ENCODE assay signal across 11 cellular contexts in the genomic region with DNA sequence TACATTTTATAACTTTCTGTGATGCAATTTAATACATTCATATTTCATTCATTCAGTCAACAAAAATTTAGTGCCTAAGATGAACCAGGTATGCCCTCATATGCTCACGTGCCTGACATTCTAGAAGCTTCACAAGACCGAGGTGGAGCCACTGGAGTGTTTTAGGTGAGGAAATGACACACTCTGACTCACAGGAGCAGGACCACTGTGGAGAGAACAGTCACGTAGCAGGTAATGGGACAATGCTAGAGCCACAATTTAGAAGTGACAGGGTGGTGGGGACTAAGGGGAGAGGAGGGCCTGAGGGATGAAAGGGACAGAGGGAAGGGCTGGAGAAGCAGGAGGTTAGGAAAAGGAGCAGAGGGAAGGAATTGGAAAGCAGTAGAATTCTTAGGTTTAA. TPM values are rescaled to one million over a fixed set of nuclear protein-coding genes. Genes with fewer than 3 reads are reported as not detected.
DNase-seq lines count a peak whose midpoint lies in the region; ATAC-seq and TF ChIP-seq lines count a peak whose summit lies in the region.
"Had no signal": no experiment of that assay in that cellular context is flagged by ENCODE, and none has a peak within 500 bp of the region (broad histone marks: within the 10 kb centered on the region; RNA-seq: fewer than 3 reads in every experiment).

No MANE protein-coding gene starts in this region.

- H3K4me3 Mint-ChIP-seq in CD4-positive, alpha-beta memory T cell = peak overlapping the region in 5 of 8 donors; percentile 36 to 70 (median 65)

- no peaks in the 10 kb centered on the region for H3K9me3 Mint-ChIP-seq in CD4-positive, alpha-beta memory T cell

- CTCF ChIA-PET in CD4-positive, alpha-beta memory T cell (lab: Charles Lee; ENCODE audit: partially characterized antibody) = no interaction called here

- no peak for TF ChIP-seq CTCF in left lung (IDR thresholded peaks at IDR 0.05)

- H3K36me3 ChIP-seq in CD4-positive, alpha-beta memory T cell (ENCODE audit: insufficient read depth, low read length) = no peaks in the 10 kb centered on the region
- H3K36me3 ChIP-seq in left lung = no peaks in the 10 kb centered on the region

- no peaks in the 10 kb centered on the region for H3K27me3 ChIP-seq in CD4-positive, alpha-beta memory T cell (ENCODE audit: insufficient read depth, low read length)
- H3K27me3 ChIP-seq in left lung = no peaks in the 10 kb centered on the region
- H3K27me3 ChIP-seq: body of pancreas, heart right ventricle had no signal

- no peaks in the 10 kb centered on the region for H3K9me3 ChIP-seq in CD4-positive, alpha-beta memory T cell (ENCODE audit: control insufficient read depth in 1 of 2, low read length in 2 of 2)
- no peaks in the 10 kb centered on the region for H3K9me3 ChIP-seq in left lung
- H3K9me3 ChIP-seq: body of pancreas, heart right ventricle had no signal

- POLR2A ChIA-PET in CD4-positive, alpha-beta memory T cell (lab: Charles Lee; ENCODE audit: partially characterized antibody) = no interaction called here

- intact Hi-C loops in CD4-positive, alpha-beta memory T cell (cut with micrococcal nuclease) = loop anchor here (5.0 kb wide), 1 partner anchor 77 kb away; no protein-coding TSS in a partner anchor
- intact Hi-C loops in left lung (cut with DNase I) = no loop called here

- peaks cover 0 to 28% (median 11%) of the 10 kb centered on the region in 4 donors for H3K4me1 Mint-ChIP-seq in CD4-positive, alpha-beta memory T cell

- H3K4me3 ChIP-seq in CD4-positive, alpha-beta memory T cell (ENCODE audit: low read length in 2 of 2) = no peak overlapping the region
- H3K4me3 ChIP-seq in left lung = no peak overlapping the region
- H3K4me3 ChIP-seq: body of pancreas had no signal

- DNase-seq in CD4-positive, alpha-beta memory T cell = no peak
- DNase-seq in HK-2 (ENCODE audit: unreplicated experiment) (peak; percentile 53), left lung (no peak), AG08395 (ENCODE audit: low spot score) (no peak), NCI-H146 treated with DMSO at 0.1 percent for 48 hours (lab: John Stamatoyannopoulos, UW; ENCODE audit: unreplicated experiment) (no peak)
- peak; percentile 36 for DNase-seq in activated T-cell treated with anti-CD3 and anti-CD28 coated beads, Interleukin-2, amount 50 U/mL, for 48 hours
- DNase-seq: body of pancreas, heart right ventricle, NCI-H1930 had no signal

- peaks cover 0 to 6% of the 10 kb centered on the region in 2 donors for H3K36me3 Mint-ChIP-seq in CD4-positive, alpha-beta memory T cell

- H3K4me1 ChIP-seq in CD4-positive, alpha-beta memory T cell (ENCODE audit: insufficient read depth, low read length) = peaks cover 15% of the 10 kb centered on the region
- peaks cover 5 to 32% of the 10 kb centered on the region in 2 donors for H3K4me1 ChIP-seq in left lung
- H3K4me1 ChIP-seq: parathyroid adenoma had no signal

- H3K27ac ChIP-seq in CD4-positive, alpha-beta memory T cell (ENCODE audit: low read depth, low read length) = no peak overlapping the region
- peak overlapping the region in 1 of 2 donors; percentile 97 for H3K27ac ChIP-seq in left lung
- H3K27ac ChIP-seq: parathyroid adenoma had no signal

- no peaks in the 10 kb centered on the region for H3K27me3 Mint-ChIP-seq in CD4-positive, alpha-beta memory T cell

- H3K27ac Mint-ChIP-seq in CD4-positive, alpha-beta memory T cell = peak overlapping the region in 5 of 7 donors; percentile 11 to 93 (median 84)

- ATAC-seq in left lung (peak; percentile 38), GM18870 (IDR thresholded peaks at IDR 0.05; ENCODE audit: unreplicated experiment) (no peak)
- ATAC-seq: body of pancreas, heart right ventricle had no signal

RNA-seq across cellular contexts. Expression of gene HLA-A, which starts 17.6 kb away (rescaled TPM):
- 1,000 to 10,000 TPM; 2,115 to 2,200 TPM for total RNA-seq in CD4-positive, alpha-beta memory T cell
- polyA plus RNA-seq in CD4-positive, alpha-beta memory T cell = 1,000 to 10,000 TPM; 2,923 to 3,137 TPM
- 1,000 to 10,000 TPM in 1 of 2 donors, 100 to 1,000 TPM in 1; 930 to 1,150 TPM for total RNA-seq in left lung

Comparison
In these comparisons a context has a peak if more than half of its experiments do, and no peak if none do; other contexts are left out.
1. DNase-seq: peak in HK-2 (single experiment) and activated T-cell treated with anti-CD3 and anti-CD28 coated beads, Interleukin-2, amount 50 U/mL, for 48 hours (2 of 2); none in CD4-positive, alpha-beta memory T cell (0 of 5), left lung (0 of 2), AG08395 (single experiment) and NCI-H146 treated with DMSO at 0.1 percent for 48 hours (single experiment).